20 cellular contexts compared by ENCODE assay signal in genomic region chr15:74174966-74175270, GRCh38. TPM values are rescaled to one million over a fixed set of nuclear protein-coding genes. Genes with fewer than 3 reads are reported as not detected.
A peak's percentile ranks its signal among the peaks of the same experiment; 100 is the strongest.
DNase-seq lines count a peak whose midpoint lies in the region; ATAC-seq, FAIRE-seq and TF ChIP-seq lines count a peak whose summit lies in the region.
"Had no signal": no experiment of that assay in that cellular context is flagged by ENCODE, and none has a peak within 500 bp of the region (broad histone marks: within the 10 kb centered on the region; RNA-seq: fewer than 3 reads in every experiment).

No MANE protein-coding gene starts in this region.

- no peak for ATAC-seq in gastrocnemius medialis
- ATAC-seq: esophagus mucosa; left lobe of liver; naive thymus-derived CD4-positive, alpha-beta T cell had no signal

- H3K4me1 ChIP-seq in left ventricle myocardium inferior: peaks cover 71% of the 10 kb centered on the region
- peaks cover 33% of the 10 kb centered on the region for H3K4me1 ChIP-seq in rectal smooth muscle tissue (ENCODE audit: control insufficient read depth, insufficient read depth, low read length)
- H3K4me1 ChIP-seq in vagina: peaks cover 80% of the 10 kb centered on the region
- H3K4me1 ChIP-seq in gastrocnemius medialis: peaks cover 9 to 20% of the 10 kb centered on the region in 2 donors

- in situ Hi-C loops in gastrocnemius medialis (cut with MboI; ENCODE audit: low sequenced_read_pairs in 4 of 4): no loop called here

- H3K9me3 ChIP-seq in left ventricle myocardium inferior (replicated peaks) (no peaks in the 10 kb centered on the region), vagina (no peaks in the 10 kb centered on the region), gastrocnemius medialis (no peaks in the 10 kb centered on the region)

- H3K27me3 Mint-ChIP-seq in glutamatergic neuron (ENCODE audit: unreplicated experiment): peaks cover 20% of the 10 kb centered on the region

- no peak overlapping the region for H3K27ac Mint-ChIP-seq in glutamatergic neuron (ENCODE audit: unreplicated experiment)
- H3K27ac Mint-ChIP-seq: naive thymus-derived CD4-positive, alpha-beta T cell had no signal

- H3K27ac ChIP-seq in left ventricle myocardium inferior (replicated peaks) (peak overlapping the region; percentile 87), rectal smooth muscle tissue (ENCODE audit: low read depth, low read length) (peak overlapping the region; percentile 77), vagina (peak overlapping the region; percentile 89), gastrocnemius medialis (peak overlapping the region in 1 of 4 donors; percentile 51)
- H3K27ac ChIP-seq: PC-9, VCaP had no signal

- H3K9ac ChIP-seq in rectal smooth muscle tissue (ENCODE audit: low read length): no peak overlapping the region

- DNase-seq in left ventricle myocardium inferior (no peak), cardiac septum (ENCODE audit: low spot score) (no peak), glutamatergic neuron (peak; percentile 10), vagina (ENCODE audit: extremely low spot score in 2 of 2) (no peak), gastrocnemius medialis (no peak), RCC 7860 (ENCODE audit: low spot score) (no peak), SKM-1 treated with dmso at 0.1 percent for 144 hours (lab: John Stamatoyannopoulos, UW; ENCODE audit: unreplicated experiment) (no peak)
- DNase-seq: AML-193; naive thymus-derived CD4-positive, alpha-beta T cell; NCI-H2029; NCI-H526; PC-9; stimulated activated CD4-positive, alpha-beta T cell treated with anti-CD3 and anti-CD28 coated beads, Interleukin-2, amount 100 ng/mL, for 48 hours had no signal

- no peaks in the 10 kb centered on the region for H3K36me3 Mint-ChIP-seq in glutamatergic neuron (ENCODE audit: unreplicated experiment)
- H3K36me3 Mint-ChIP-seq: naive thymus-derived CD4-positive, alpha-beta T cell had no signal

- peak overlapping the region; percentile 60 for H3K4me3 ChIP-seq in left ventricle myocardium inferior
- H3K4me3 ChIP-seq in rectal smooth muscle tissue (ENCODE audit: low read length): peak overlapping the region; percentile 60
- peak overlapping the region; percentile 43 to 56 for H3K4me3 ChIP-seq in vagina
- peak overlapping the region in 2 of 4 donors; percentile 17 to 33 for H3K4me3 ChIP-seq in gastrocnemius medialis
- H3K4me3 ChIP-seq: PC-9 had no signal

- H3K27me3 ChIP-seq in left ventricle myocardium inferior (ENCODE audit: low read depth): no peaks in the 10 kb centered on the region
- H3K27me3 ChIP-seq in rectal smooth muscle tissue (ENCODE audit: control insufficient read depth, insufficient read depth, low read length): no peaks in the 10 kb centered on the region
- H3K27me3 ChIP-seq in vagina: no peaks in the 10 kb centered on the region
- no peaks in the 10 kb centered on the region for H3K27me3 ChIP-seq in gastrocnemius medialis
- H3K27me3 ChIP-seq: dorsolateral prefrontal cortex had no signal

- intact Hi-C loops in left ventricle myocardium inferior (cut with micrococcal nuclease): no loop called here
- intact Hi-C loops in cardiac septum (cut with DNase I): no loop called here
- intact Hi-C loops in vagina (cut with DNase I): no loop called here
- intact Hi-C loops in gastrocnemius medialis (cut with DNase I; ENCODE audit: low total_unique reads): loop anchor here (5.0 kb wide), 1 partner anchor 38 kb away; no protein-coding TSS in a partner anchor

- H3K4me3 Mint-ChIP-seq in glutamatergic neuron (ENCODE audit: unreplicated experiment): no peak overlapping the region
- H3K4me3 Mint-ChIP-seq: naive thymus-derived CD4-positive, alpha-beta T cell had no signal

- H3K4me1 Mint-ChIP-seq in glutamatergic neuron (ENCODE audit: low read depth, unreplicated experiment): peaks cover 42% of the 10 kb centered on the region

- TF ChIP-seq POLR2A in vagina (IDR thresholded peaks at IDR 0.05): no peak
- no peak for TF ChIP-seq POLR2A in gastrocnemius medialis (IDR thresholded peaks at IDR 0.05)

- H3K36me3 ChIP-seq in left ventricle myocardium inferior (no peaks in the 10 kb centered on the region), rectal smooth muscle tissue (ENCODE audit: control insufficient read depth, insufficient read depth, low read length) (no peaks in the 10 kb centered on the region), vagina (no peaks in the 10 kb centered on the region), gastrocnemius medialis (no peaks in the 10 kb centered on the region)

- no peak for FAIRE-seq in RCC 7860 (lab: Jason Lieb, UNC)
- FAIRE-seq: astrocyte, GM19239 had no signal

- no peak for TF ChIP-seq CTCF in left ventricle myocardium inferior (IDR thresholded peaks at IDR 0.05; ENCODE audit: borderline replicate concordance)
- TF ChIP-seq CTCF in glutamatergic neuron (IDR thresholded peaks at IDR 0.05; ENCODE audit: partially characterized antibody, unreplicated experiment): no peak
- no peak for TF ChIP-seq CTCF in vagina (IDR thresholded peaks at IDR 0.05)
- TF ChIP-seq CTCF in gastrocnemius medialis (IDR thresholded peaks at IDR 0.05 in 4 of 5, conservative IDR thresholded peaks at IDR 0.05 in 1 of 5): no peak

- H3K9me3 Mint-ChIP-seq in glutamatergic neuron (ENCODE audit: unreplicated experiment): peaks cover 7% of the 10 kb centered on the region
- H3K9me3 Mint-ChIP-seq: naive thymus-derived CD4-positive, alpha-beta T cell had no signal

RNA-seq across cellular contexts. Expression of gene ISLR, which starts 1.4 kb away (rescaled TPM):
- 12.7 TPM for total RNA-seq in left ventricle myocardium inferior
- total RNA-seq in cardiac septum: 16.2 TPM
- 1.2 TPM for total RNA-seq in glutamatergic neuron (ENCODE audit: unreplicated experiment)
- total RNA-seq in vagina: 208 TPM
- 10 to 100 TPM in 3 of 4 donors, 1 to 10 TPM in 1; 5.9 to 29.4 (median 25.9) TPM for total RNA-seq in gastrocnemius medialis
- total RNA-seq: naive thymus-derived CD4-positive, alpha-beta T cell; PC-9 had no signal

RNA-seq across cellular contexts. Expression of gene STRA6, which starts 27.7 kb away (rescaled TPM):
- not detected for total RNA-seq in left ventricle myocardium inferior
- 0.13 TPM for total RNA-seq in cardiac septum
- total RNA-seq in glutamatergic neuron (ENCODE audit: unreplicated experiment): 8.4 TPM
- 0.98 TPM for total RNA-seq in vagina
- not detected for total RNA-seq in gastrocnemius medialis
- total RNA-seq: left lobe of liver; naive thymus-derived CD4-positive, alpha-beta T cell had no signal

RNA-seq across cellular contexts. Expression of gene ISLR2, which starts 44.5 kb away (rescaled TPM):
- total RNA-seq in left ventricle myocardium inferior (2.6 TPM), cardiac septum (4.1 TPM), glutamatergic neuron (ENCODE audit: unreplicated experiment) (21.1 TPM), vagina (3.4 TPM), gastrocnemius medialis (1 to 10 TPM in 3 of 4 donors, under 1 TPM in 1; 0.62 to 3.9 (median 2.0) TPM)
- total RNA-seq: naive thymus-derived CD4-positive, alpha-beta T cell had no signal
